ENCODE assay signal across 2 cellular contexts in the genomic region with DNA sequence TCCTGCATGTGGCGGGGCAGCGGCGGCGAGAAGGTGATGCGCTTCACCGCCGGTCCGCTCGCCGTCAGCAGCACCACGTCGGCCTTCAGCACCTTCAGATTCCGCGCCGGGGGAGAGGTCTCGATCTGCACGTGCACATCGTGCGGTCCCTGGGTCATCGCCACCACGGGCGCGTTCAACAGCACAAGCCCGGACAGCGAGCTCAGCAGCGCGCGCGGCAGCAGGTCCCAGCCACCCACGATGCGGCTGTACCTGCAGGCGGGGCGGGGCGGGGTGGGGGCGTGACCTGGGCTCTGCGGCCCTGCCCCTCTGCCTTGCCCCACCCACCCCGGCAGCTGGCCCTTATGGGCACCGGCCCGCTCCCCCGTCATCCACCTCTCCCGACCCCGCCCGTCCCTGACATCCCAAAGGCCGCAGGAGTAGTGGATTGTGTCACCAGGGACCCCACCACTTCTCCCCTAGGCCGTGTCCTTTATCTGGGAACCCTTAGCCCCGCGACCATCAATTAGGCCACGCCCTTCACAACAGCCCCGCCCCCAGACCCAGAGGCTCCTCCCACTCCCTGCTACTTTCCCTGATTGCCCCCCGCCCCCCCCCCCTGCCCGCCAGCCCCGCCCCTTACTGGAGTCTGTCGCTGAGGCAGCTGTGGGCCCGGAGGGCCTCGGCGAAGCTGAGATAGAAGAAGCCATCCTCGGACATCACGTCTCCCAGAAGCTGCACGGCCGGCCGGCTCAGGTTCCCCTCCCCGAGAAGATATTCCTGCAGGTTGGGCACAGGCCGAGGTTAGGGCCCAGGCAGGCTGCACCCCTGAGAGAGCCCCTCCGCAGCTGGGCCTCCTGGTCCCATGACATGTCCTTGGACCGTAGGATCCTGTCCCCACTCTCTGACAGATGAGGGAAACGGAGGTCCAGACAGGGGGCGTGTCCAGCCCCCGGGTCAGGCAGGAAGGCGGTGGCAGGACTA.
TF ChIP-seq lines count a peak whose summit lies in the region.

No MANE protein-coding gene starts in this region.

TF ChIP-seq in HCT116, 20 proteins besides CTCF, POLR2A, EP300 and RAD21:
- TF ChIP-seq SIN3A (IDR thresholded peaks at IDR 0.05; ENCODE audit: low read depth): no peak
- TF ChIP-seq, protein P1, sequence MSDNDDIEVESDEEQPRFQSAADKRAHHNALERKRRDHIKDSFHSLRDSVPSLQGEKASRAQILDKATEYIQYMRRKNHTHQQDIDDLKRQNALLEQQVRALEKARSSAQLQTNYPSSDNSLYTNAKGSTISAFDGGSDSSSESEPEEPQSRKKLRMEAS (IDR thresholded peaks at IDR 0.05): peak; percentile 34
- TF ChIP-seq EZH2 (IDR thresholded peaks at IDR 0.05): no peak
- TF ChIP-seq, protein P2, sequence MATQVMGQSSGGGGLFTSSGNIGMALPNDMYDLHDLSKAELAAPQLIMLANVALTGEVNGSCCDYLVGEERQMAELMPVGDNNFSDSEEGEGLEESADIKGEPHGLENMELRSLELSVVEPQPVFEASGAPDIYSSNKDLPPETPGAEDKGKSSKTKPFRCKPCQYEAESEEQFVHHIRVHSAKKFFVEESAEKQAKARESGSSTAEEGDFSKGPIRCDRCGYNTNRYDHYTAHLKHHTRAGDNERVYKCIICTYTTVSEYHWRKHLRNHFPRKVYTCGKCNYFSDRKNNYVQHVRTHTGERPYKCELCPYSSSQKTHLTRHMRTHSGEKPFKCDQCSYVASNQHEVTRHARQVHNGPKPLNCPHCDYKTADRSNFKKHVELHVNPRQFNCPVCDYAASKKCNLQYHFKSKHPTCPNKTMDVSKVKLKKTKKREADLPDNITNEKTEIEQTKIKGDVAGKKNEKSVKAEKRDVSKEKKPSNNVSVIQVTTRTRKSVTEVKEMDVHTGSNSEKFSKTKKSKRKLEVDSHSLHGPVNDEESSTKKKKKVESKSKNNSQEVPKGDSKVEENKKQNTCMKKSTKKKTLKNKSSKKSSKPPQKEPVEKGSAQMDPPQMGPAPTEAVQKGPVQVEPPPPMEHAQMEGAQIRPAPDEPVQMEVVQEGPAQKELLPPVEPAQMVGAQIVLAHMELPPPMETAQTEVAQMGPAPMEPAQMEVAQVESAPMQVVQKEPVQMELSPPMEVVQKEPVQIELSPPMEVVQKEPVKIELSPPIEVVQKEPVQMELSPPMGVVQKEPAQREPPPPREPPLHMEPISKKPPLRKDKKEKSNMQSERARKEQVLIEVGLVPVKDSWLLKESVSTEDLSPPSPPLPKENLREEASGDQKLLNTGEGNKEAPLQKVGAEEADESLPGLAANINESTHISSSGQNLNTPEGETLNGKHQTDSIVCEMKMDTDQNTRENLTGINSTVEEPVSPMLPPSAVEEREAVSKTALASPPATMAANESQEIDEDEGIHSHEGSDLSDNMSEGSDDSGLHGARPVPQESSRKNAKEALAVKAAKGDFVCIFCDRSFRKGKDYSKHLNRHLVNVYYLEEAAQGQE (IDR thresholded peaks at IDR 0.05; ENCODE audit: low read depth): no peak
- TF ChIP-seq, protein P3, sequence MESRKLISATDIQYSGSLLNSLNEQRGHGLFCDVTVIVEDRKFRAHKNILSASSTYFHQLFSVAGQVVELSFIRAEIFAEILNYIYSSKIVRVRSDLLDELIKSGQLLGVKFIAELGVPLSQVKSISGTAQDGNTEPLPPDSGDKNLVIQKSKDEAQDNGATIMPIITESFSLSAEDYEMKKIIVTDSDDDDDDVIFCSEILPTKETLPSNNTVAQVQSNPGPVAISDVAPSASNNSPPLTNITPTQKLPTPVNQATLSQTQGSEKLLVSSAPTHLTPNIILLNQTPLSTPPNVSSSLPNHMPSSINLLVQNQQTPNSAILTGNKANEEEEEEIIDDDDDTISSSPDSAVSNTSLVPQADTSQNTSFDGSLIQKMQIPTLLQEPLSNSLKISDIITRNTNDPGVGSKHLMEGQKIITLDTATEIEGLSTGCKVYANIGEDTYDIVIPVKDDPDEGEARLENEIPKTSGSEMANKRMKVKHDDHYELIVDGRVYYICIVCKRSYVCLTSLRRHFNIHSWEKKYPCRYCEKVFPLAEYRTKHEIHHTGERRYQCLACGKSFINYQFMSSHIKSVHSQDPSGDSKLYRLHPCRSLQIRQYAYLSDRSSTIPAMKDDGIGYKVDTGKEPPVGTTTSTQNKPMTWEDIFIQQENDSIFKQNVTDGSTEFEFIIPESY (IDR thresholded peaks at IDR 0.05; ENCODE audit: extremely low read depth, insufficient replicate concordance, low read length): no peak
- no peak for TF ChIP-seq FOSL1 (IDR thresholded peaks at IDR 0.05; ENCODE audit: low read depth)

TF ChIP-seq in K562, 482 proteins besides CTCF, POLR2A, EP300 and RAD21 (continues in another document):
- TF ChIP-seq ZNF41 (CRISPR knock-in tag; conservative IDR thresholded peaks at IDR 0.05): no peak
- TF ChIP-seq, protein P4, sequence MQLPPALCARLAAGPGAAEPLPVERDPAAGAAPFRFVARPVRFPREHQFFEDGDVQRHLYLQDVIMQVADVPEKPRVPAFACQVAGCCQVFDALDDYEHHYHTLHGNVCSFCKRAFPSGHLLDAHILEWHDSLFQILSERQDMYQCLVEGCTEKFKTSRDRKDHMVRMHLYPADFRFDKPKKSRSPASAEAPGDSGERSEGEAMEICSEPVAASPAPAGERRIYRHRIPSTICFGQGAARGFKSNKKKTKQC (CRISPR knock-in tag; IDR thresholded peaks at IDR 0.05): peak; percentile 7; the same call in 1 of the 2 replicates
- no peak for TF ChIP-seq ETS2 (tag; IDR thresholded peaks at IDR 0.05; ENCODE audit: borderline replicate concordance, poor library complexity, severe bottlenecking)
- TF ChIP-seq ZC3H4 (CRISPR knock-in tag; IDR thresholded peaks at IDR 0.05; ENCODE audit: borderline replicate concordance): no peak
- no peak for TF ChIP-seq ASH1L (IDR thresholded peaks at IDR 0.05; ENCODE audit: borderline replicate concordance, low read depth, partially characterized antibody)
- TF ChIP-seq, protein P5, sequence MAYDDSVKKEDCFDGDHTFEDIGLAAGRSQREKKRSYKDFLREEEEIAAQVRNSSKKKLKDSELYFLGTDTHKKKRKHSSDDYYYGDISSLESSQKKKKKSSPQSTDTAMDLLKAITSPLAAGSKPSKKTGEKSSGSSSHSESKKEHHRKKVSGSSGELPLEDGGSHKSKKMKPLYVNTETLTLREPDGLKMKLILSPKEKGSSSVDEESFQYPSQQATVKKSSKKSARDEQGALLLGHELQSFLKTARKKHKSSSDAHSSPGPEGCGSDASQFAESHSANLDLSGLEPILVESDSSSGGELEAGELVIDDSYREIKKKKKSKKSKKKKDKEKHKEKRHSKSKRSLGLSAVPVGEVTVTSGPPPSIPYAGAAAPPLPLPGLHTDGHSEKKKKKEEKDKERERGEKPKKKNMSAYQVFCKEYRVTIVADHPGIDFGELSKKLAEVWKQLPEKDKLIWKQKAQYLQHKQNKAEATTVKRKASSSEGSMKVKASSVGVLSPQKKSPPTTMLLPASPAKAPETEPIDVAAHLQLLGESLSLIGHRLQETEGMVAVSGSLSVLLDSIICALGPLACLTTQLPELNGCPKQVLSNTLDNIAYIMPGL (CRISPR knock-in tag; IDR thresholded peaks at IDR 0.05): peak; percentile 68; the same call in 1 of the 2 replicates
- TF ChIP-seq HSF4 (CRISPR knock-in tag; IDR thresholded peaks at IDR 0.05; ENCODE audit: borderline replicate concordance): no peak
- TF ChIP-seq, protein P6, sequence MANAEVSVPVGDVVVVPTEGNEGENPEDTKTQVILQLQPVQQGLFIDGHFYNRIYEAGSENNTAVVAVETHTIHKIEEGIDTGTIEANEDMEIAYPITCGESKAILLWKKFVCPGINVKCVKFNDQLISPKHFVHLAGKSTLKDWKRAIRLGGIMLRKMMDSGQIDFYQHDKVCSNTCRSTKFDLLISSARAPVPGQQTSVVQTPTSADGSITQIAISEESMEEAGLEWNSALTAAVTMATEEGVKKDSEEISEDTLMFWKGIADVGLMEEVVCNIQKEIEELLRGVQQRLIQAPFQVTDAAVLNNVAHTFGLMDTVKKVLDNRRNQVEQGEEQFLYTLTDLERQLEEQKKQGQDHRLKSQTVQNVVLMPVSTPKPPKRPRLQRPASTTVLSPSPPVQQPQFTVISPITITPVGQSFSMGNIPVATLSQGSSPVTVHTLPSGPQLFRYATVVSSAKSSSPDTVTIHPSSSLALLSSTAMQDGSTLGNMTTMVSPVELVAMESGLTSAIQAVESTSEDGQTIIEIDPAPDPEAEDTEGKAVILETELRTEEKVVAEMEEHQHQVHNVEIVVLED (CRISPR knock-in tag; IDR thresholded peaks at IDR 0.05): no peak
- TF ChIP-seq STAT5B (CRISPR knock-in tag; IDR thresholded peaks at IDR 0.05): no peak
- peak; percentile 2; the same call in 1 of the 2 replicates for TF ChIP-seq FOSL1 (tag; conservative IDR thresholded peaks at IDR 0.05)
- TF ChIP-seq RHOXF2B (CRISPR knock-in tag; conservative IDR thresholded peaks at IDR 0.05): no peak
- TF ChIP-seq, protein P7, sequence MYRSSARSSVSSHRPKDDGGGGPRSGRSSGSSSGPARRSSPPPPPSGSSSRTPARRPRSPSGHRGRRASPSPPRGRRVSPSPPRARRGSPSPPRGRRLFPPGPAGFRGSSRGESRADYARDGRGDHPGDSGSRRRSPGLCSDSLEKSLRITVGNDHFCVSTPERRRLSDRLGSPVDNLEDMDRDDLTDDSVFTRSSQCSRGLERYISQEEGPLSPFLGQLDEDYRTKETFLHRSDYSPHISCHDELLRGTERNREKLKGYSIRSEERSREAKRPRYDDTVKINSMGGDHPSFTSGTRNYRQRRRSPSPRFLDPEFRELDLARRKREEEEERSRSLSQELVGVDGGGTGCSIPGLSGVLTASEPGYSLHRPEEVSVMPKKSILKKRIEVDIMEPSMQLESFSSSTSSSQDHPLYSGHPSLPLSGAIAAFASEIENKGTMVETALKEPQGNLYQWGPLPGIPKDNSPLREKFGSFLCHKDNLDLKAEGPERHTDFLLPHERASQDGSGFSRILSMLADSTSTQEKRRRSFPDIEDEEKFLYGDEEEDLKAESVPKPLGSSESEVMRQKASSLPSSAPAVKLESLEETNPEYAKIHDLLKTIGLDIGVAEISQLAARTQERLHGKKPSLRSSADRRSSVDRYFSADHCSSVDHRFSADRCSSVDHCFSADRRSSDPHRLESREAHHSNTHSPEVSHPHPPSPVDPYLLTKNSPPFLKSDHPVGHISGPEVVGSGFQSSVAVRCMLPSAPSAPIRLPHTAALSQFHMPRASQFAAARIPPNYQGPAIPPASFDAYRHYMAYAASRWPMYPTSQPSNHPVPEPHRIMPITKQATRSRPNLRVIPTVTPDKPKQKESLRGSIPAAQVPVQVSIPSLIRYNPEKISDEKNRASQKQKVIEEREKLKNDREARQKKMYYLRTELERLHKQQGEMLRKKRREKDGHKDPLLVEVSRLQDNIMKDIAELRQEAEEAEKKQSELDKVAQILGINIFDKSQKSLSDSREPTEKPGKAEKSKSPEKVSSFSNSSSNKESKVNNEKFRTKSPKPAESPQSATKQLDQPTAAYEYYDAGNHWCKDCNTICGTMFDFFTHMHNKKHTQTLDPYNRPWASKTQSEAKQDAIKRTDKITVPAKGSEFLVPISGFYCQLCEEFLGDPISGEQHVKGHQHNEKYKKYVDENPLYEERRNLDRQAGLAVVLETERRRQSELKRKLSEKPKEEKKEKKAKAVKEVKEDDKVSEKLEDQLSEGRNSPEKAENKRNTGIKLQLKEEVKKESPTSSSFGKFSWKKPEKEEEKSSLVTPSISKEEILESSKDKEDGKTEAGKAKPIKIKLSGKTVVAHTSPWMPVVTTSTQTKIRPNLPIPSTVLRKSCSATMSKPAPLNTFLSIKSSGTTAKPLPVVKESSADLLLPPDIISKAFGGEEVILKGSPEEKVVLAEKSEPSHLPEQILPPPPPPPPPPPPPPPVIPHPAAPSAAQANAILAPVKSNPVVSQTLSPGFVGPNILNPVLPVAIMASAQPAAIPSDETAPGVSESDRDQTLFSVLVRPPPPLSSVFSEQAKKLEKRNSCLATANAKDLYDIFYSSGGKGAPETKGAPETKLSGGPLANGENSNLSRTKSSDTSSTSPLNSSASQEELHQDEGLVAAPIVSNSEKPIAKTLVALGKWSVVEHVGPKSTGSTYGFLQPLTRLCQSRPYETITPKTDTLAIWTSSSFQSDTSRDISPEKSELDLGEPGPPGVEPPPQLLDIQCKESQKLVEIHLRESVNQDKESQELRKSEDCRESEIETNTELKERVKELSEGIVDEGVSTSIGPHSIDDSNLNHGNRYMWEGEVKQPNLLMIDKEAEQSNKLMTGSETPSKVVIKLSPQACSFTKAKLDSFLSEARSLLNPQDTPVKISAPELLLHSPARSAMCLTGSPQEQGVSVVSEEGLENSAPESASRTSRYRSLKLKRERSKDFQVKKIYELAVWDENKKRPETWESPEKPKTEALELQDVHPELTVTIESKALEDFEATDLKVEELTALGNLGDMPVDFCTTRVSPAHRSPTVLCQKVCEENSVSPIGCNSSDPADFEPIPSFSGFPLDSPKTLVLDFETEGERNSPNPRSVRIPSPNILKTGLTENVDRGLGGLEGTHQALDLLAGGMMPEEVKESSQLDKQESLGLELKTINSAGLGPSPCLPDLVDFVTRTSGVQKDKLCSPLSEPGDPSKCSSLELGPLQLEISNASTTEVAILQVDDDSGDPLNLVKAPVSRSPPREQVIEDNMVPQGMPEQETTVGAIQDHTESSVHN (IDR thresholded peaks at IDR 0.05; ENCODE audit: borderline replicate concordance in 1 of 2, low read depth in 1 of 2): no peak
- TF ChIP-seq ZNF384 (IDR thresholded peaks at IDR 0.05; ENCODE audit: low read depth, low read length): no peak
- TF ChIP-seq ZNF184 (CRISPR knock-in tag; IDR thresholded peaks at IDR 0.05): no peak
- no peak for TF ChIP-seq SETDB1 (IDR thresholded peaks at IDR 0.05; ENCODE audit: low read length)
- no peak for TF ChIP-seq YBX1 (IDR thresholded peaks at IDR 0.05)
- no peak for TF ChIP-seq ZNF699 (CRISPR knock-in tag; IDR thresholded peaks at IDR 0.05; ENCODE audit: insufficient replicate concordance)
- no peak for TF ChIP-seq ERF (CRISPR knock-in tag; IDR thresholded peaks at IDR 0.05)
- no peak for TF ChIP-seq ZBED1 (IDR thresholded peaks at IDR 0.05)
- TF ChIP-seq ZNF583 (CRISPR knock-in tag; IDR thresholded peaks at IDR 0.05): no peak
- TF ChIP-seq, protein P8, sequence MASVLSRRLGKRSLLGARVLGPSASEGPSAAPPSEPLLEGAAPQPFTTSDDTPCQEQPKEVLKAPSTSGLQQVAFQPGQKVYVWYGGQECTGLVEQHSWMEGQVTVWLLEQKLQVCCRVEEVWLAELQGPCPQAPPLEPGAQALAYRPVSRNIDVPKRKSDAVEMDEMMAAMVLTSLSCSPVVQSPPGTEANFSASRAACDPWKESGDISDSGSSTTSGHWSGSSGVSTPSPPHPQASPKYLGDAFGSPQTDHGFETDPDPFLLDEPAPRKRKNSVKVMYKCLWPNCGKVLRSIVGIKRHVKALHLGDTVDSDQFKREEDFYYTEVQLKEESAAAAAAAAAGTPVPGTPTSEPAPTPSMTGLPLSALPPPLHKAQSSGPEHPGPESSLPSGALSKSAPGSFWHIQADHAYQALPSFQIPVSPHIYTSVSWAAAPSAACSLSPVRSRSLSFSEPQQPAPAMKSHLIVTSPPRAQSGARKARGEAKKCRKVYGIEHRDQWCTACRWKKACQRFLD (CRISPR knock-in tag; IDR thresholded peaks at IDR 0.05): 0 out of 2 replicates have a peak, but pooled peaks have one; percentile 10
- 0 out of 2 replicates have a peak, but pooled peaks have one; percentile 4 for TF ChIP-seq ESRRA (IDR thresholded peaks at IDR 0.05; ENCODE audit: borderline replicate concordance, low read depth)
- TF ChIP-seq HOXB6 (CRISPR knock-in tag; IDR thresholded peaks at IDR 0.05; ENCODE audit: borderline replicate concordance): no peak
- peak; percentile 91 for TF ChIP-seq FOXK1 (CRISPR knock-in tag; IDR thresholded peaks at IDR 0.05; ENCODE audit: borderline replicate concordance)
- no peak for TF ChIP-seq BRCA1 (IDR thresholded peaks at IDR 0.05)
- TF ChIP-seq BRCA1 (CRISPR knock-in tag; IDR thresholded peaks at IDR 0.05): no peak; the same call in 1 of the 2 replicates
- no peak for TF ChIP-seq JUN (IDR thresholded peaks at IDR 0.05; ENCODE audit: borderline replicate concordance, low read depth, low read length)
- TF ChIP-seq JUN (CRISPR knock-in tag; IDR thresholded peaks at IDR 0.05; ENCODE audit: borderline replicate concordance): no peak; the same call in 1 of the 2 replicates
- no peak for TF ChIP-seq ZNF175 (CRISPR knock-in tag; IDR thresholded peaks at IDR 0.05; ENCODE audit: low read depth)
- TF ChIP-seq ZNF354B (CRISPR knock-in tag; IDR thresholded peaks at IDR 0.05): no peak
- TF ChIP-seq SNRNP70 (optimal IDR thresholded peaks at IDR 0.05; ENCODE audit: low read depth, low read length): no peak
